Comparison of ENCODE assay signal across 20 cellular contexts in the genomic region with DNA sequence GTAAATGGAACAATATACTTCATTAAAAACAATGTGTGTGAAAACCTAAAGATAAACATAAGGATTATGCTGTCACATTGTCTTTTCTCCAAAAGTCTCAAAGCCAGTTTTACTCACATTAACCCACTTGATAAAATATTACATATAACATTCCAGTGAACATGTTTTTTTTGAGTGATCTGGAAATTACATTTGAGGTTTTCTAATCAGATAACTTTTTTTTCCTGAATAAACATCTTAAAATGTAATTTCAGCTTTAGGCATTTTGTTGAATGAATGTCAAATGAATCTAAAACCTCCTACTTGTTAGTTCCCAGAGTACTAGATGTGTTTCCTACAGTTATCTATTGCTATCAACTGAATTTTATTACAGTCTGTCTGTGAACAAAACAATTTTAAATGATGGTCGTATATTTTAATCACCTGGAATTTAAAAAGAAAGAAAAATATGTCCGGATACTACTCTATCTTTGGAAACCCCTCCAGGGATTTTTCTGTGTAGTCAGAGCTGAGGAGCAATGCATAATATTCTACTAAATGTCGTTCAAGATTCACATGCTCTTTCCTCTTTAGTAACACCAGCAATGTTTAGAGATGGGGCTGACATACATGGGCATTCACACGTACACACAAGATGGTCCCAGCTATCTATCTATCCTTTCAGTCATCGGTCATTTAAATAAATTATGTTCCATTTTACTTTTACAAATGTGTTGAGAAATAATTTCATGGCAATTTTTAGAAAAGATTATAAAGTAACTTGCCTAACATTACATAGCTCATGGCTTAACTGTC.
"Had no signal": no experiment of that assay in that cellular context is flagged by ENCODE, and none has a peak within 500 bp of the region (broad histone marks: within the 10 kb centered on the region; RNA-seq: fewer than 3 reads in every experiment).

No MANE protein-coding gene starts in this region.

- H3K27me3 Mint-ChIP-seq: activated CD8-positive, alpha-beta memory T cell treated with anti-CD3 and anti-CD28 coated beads, Interleukin-2, amount 10 ng/mL, durations not matched to agents 7 days and 5 days; activated naive CD4-positive, alpha-beta T cell treated with anti-CD3 and anti-CD28 coated beads, Interleukin-2, amount 10 ng/mL, durations not matched to agents 7 days and 5 days had no signal

- H3K9me3 ChIP-seq: body of pancreas, colonic mucosa, ovary, thyroid gland, uterus had no signal

- H3K27me3 ChIP-seq: body of pancreas, colonic mucosa, ovary, thyroid gland, uterus had no signal

- DNase-seq: activated CD4-positive, alpha-beta T cell treated with anti-CD3 and anti-CD28 coated beads, Interleukin-2, amount 50 U/mL, for 48 hours; activated CD8-positive, alpha-beta memory T cell treated with anti-CD3 and anti-CD28 coated beads, Interleukin-2, amount 10 ng/mL, durations not matched to agents 7 days and 5 days; activated naive CD4-positive, alpha-beta T cell treated with anti-CD3 and anti-CD28 coated beads, Interleukin-2, amount 10 ng/mL, durations not matched to agents 7 days and 5 days; activated T-cell treated with anti-CD3 and anti-CD28 coated beads, Interleukin-2, amount 50 U/mL, for 1 hour; body of pancreas; caudate nucleus; colonic mucosa; midbrain; ovary; stimulated activated CD4-positive, alpha-beta T cell treated with anti-CD3 and anti-CD28 coated beads, Interleukin-1b, Interleukin-23, amount 100 ng/mL, for 48 hours; T1000; thyroid gland; uterus had no signal

- H3K9me3 Mint-ChIP-seq: activated naive CD4-positive, alpha-beta T cell treated with anti-CD3 and anti-CD28 coated beads, Interleukin-2, amount 10 ng/mL, durations not matched to agents 7 days and 5 days; activated T-helper 2 cell treated with anti-CD3 and anti-CD28 coated beads, Interferon-gamma antibody, Interleukin-2, Interleukin-4, amounts not matched to agents 10 μg/mL and 5 μg/mL and 100 μg/mL, durations not matched to agents 14 hours and 24 hours and 36 hours; neural crest cell had no signal

- H3K27ac ChIP-seq: body of pancreas, colonic mucosa, ovary, thyroid gland, uterus, VCaP had no signal

- H3K4me3 Mint-ChIP-seq: activated CD8-positive, alpha-beta memory T cell treated with anti-CD3 and anti-CD28 coated beads, Interleukin-2, amount 10 ng/mL, durations not matched to agents 7 days and 5 days; activated naive CD4-positive, alpha-beta T cell treated with anti-CD3 and anti-CD28 coated beads, Interleukin-2, amount 10 ng/mL, durations not matched to agents 7 days and 5 days; neural crest cell had no signal

- H3K36me3 ChIP-seq: colonic mucosa, ovary, thyroid gland, uterus had no signal

- H3K4me3 ChIP-seq: body of pancreas, colonic mucosa, lung, ovary, thyroid gland, uterus had no signal

- FAIRE-seq: islet of Langerhans had no signal

- ATAC-seq: activated CD8-positive, alpha-beta memory T cell treated with anti-CD3 and anti-CD28 coated beads, Interleukin-2, amount 10 ng/mL, durations not matched to agents 7 days and 5 days; body of pancreas; esophagus mucosa; sciatic nerve had no signal

- H3K4me1 ChIP-seq: body of pancreas, colonic mucosa, thyroid gland, uterus had no signal

- H3K27ac Mint-ChIP-seq: activated CD8-positive, alpha-beta memory T cell treated with anti-CD3 and anti-CD28 coated beads, Interleukin-2, amount 10 ng/mL, durations not matched to agents 7 days and 5 days; activated naive CD4-positive, alpha-beta T cell treated with anti-CD3 and anti-CD28 coated beads, Interleukin-2, amount 10 ng/mL, durations not matched to agents 7 days and 5 days; activated T-helper 2 cell treated with anti-CD3 and anti-CD28 coated beads, Interferon-gamma antibody, Interleukin-2, Interleukin-4, amounts not matched to agents 10 μg/mL and 5 μg/mL and 100 μg/mL, durations not matched to agents 14 hours and 24 hours and 36 hours had no signal
